Comparison of ENCODE assay signal across 11 cellular contexts in genomic region chr7:27143950-27144798, GRCh38. TPM values are rescaled to one million over a fixed set of nuclear protein-coding genes. Genes with fewer than 3 reads are reported as not detected.
DNase-seq lines count a peak whose midpoint lies in the region; FAIRE-seq and TF ChIP-seq lines count a peak whose summit lies in the region.
"Had no signal": no experiment of that assay in that cellular context is flagged by ENCODE, and none has a peak within 500 bp of the region (broad histone marks: within the 10 kb centered on the region; RNA-seq: fewer than 3 reads in every experiment).

No MANE protein-coding gene starts in this region.

- H3K4me2 ChIP-seq in smooth muscle cell: peak overlapping the region; percentile 90

- H2AFZ ChIP-seq in smooth muscle cell (ENCODE audit: low read depth): no peak overlapping the region

- H3K9ac ChIP-seq in kidney (ENCODE audit: low read length in 2 of 2) (peak overlapping the region in 1 of 2 donors; percentile 97), smooth muscle cell (ENCODE audit: low read depth) (no peak overlapping the region)

- intact Hi-C loops in kidney (cut with DNase I): no loop called here

- WGBS in smooth muscle cell (ENCODE audit: low lambda C conversion rate): 39% methylated on average over 40 of the region's 40 CpGs

- in situ Hi-C loops in GM13976 (cut with MboI; ENCODE audit: low sequenced_read_pairs, unreplicated experiment): no loop called here

- peaks cover 9 to 14% of the 10 kb centered on the region in 2 donors for H3K4me1 ChIP-seq in kidney (ENCODE audit: control insufficient read depth in 1 of 2, insufficient read depth in 1 of 2, low read depth in 1 of 2, low read length in 2 of 2)
- peaks cover 7% of the 10 kb centered on the region for H3K4me1 ChIP-seq in smooth muscle cell (ENCODE audit: low read depth)

- DNase-seq in GM13976 (ENCODE audit: low spot score) (peak; percentile 16), kidney (peak; percentile 48), smooth muscle cell (lab: John Stamatoyannopoulos, UW; ENCODE audit: unreplicated experiment) (no peak), NCI-H2171 (lab: John Stamatoyannopoulos, UW) (no peak), C1 segment of cervical spinal cord (lab: John Stamatoyannopoulos, UW) (no peak), NCI-H526 treated with DMSO at 0.1 percent for 48 hours (lab: John Stamatoyannopoulos, UW) (no peak), pons (ENCODE audit: low spot score) (no peak)

- H4K20me1 ChIP-seq in smooth muscle cell (ENCODE audit: low read depth): no peaks in the 10 kb centered on the region

- H3K4me3 ChIP-seq in WI38 (ENCODE audit: low read depth, low read length): peak overlapping the region; percentile 80
- H3K4me3 ChIP-seq in kidney (ENCODE audit: low read length in 2 of 2): peak overlapping the region; percentile 20 to 83
- peak overlapping the region; percentile 54 for H3K4me3 ChIP-seq in smooth muscle cell

- FAIRE-seq in kidney (lab: Jason Lieb, UNC): no peak
- FAIRE-seq: GM12891 had no signal

- H3K27ac ChIP-seq in kidney (ENCODE audit: low read depth in 2 of 2, low read length in 2 of 2): peak overlapping the region; percentile 97
- no peak overlapping the region for H3K27ac ChIP-seq in smooth muscle cell (ENCODE audit: low read depth)

- TF ChIP-seq CTCF in GM13976 (IDR thresholded peaks at IDR 0.05; ENCODE audit: borderline replicate concordance, control extremely low read depth, extremely low read depth, insufficient read depth, missing control alignments) (no peak), WI38 (IDR thresholded peaks at IDR 0.05; ENCODE audit: low read depth, low read length) (no peak), kidney (IDR thresholded peaks at IDR 0.05; ENCODE audit: borderline replicate concordance, extremely low read depth, insufficient read depth) (no peak), smooth muscle cell (IDR thresholded peaks at IDR 0.05; ENCODE audit: borderline replicate concordance, insufficient read depth, poor library complexity, severe bottlenecking) (no peak)

- peaks cover 100% of the 10 kb centered on the region for H3K27me3 ChIP-seq in smooth muscle cell (ENCODE audit: low read depth)

- H3K9me3 ChIP-seq in kidney (ENCODE audit: control insufficient read depth in 1 of 2, low read length in 2 of 2) (no peaks in the 10 kb centered on the region), smooth muscle cell (replicated peaks; ENCODE audit: low read depth) (no peaks in the 10 kb centered on the region)

- no peaks in the 10 kb centered on the region for H3F3A ChIP-seq in smooth muscle cell (ENCODE audit: low read depth)

- H3K36me3 ChIP-seq in kidney (ENCODE audit: control insufficient read depth in 1 of 2, insufficient read depth in 2 of 2, low read length in 2 of 2) (peaks cover 2 to 7% of the 10 kb centered on the region in 2 donors), smooth muscle cell (ENCODE audit: low read depth) (no peaks in the 10 kb centered on the region)

- no peaks in the 10 kb centered on the region for H3K79me2 ChIP-seq in smooth muscle cell (ENCODE audit: low read depth)

RNA-seq across cellular contexts. Expression of gene HOXA5, which starts 0.7 kb away (rescaled TPM):
- total RNA-seq in kidney (38.0 TPM), smooth muscle cell (0.67 and 2.1 TPM in 2 replicates)
- polyA plus RNA-seq in kidney (ENCODE audit: insufficient read depth, low read depth, low replicate concordance) (19.4 TPM), smooth muscle cell (0.11 and 0.98 TPM in 2 replicates)

RNA-seq across cellular contexts. Expression of gene HOXA6, which starts 3.4 kb away (rescaled TPM):
- total RNA-seq in kidney (22.0 TPM), smooth muscle cell (0.58 TPM in 1 of 2 replicates, not detected in the other)
- polyA plus RNA-seq in kidney (ENCODE audit: insufficient read depth, low read depth, low replicate concordance) (1.1 TPM), smooth muscle cell (0.56 TPM in 1 of 2 replicates, not detected in the other)

RNA-seq across cellular contexts. Expression of gene HOXA3, which starts 8.2 kb away (rescaled TPM):
- 21.2 TPM for total RNA-seq in kidney
- 6.3 TPM for polyA plus RNA-seq in kidney (ENCODE audit: insufficient read depth, low read depth, low replicate concordance)
- 0.13 TPM in 1 of 2 replicates, not detected in the other for total RNA-seq in smooth muscle cell
- 0.31 and 0.83 TPM in 2 replicates for polyA plus RNA-seq in smooth muscle cell
- total RNA-seq: activated T-cell treated with anti-CD3 and anti-CD28 coated beads, Interleukin-2, amount 50 U/mL, for 72 hours; HT1080 had no signal

RNA-seq across cellular contexts. Expression of gene HOXA7, which starts 12.3 kb away (rescaled TPM):
- 31.3 TPM for total RNA-seq in kidney
- polyA plus RNA-seq in kidney (ENCODE audit: insufficient read depth, low read depth, low replicate concordance): 23.8 TPM
- total RNA-seq in smooth muscle cell: 0.72 TPM in 1 of 2 replicates, not detected in the other
- 1.2 and 1.6 TPM in 2 replicates for polyA plus RNA-seq in smooth muscle cell
- total RNA-seq: activated T-cell treated with anti-CD3 and anti-CD28 coated beads, Interleukin-2, amount 50 U/mL, for 72 hours; HT1080 had no signal

RNA-seq across cellular contexts. Expression of gene HOXA4, which starts 13.6 kb away (rescaled TPM):
- total RNA-seq in kidney (11.2 TPM), smooth muscle cell (1.4 TPM in 1 of 2 replicates, not detected in the other)
- polyA plus RNA-seq in kidney (ENCODE audit: insufficient read depth, low read depth, low replicate concordance) (13.0 TPM), smooth muscle cell (0.22 TPM in 1 of 2 replicates, not detected in the other)

Comparison
In these comparisons a context has a peak if more than half of its experiments do, and no peak if none do; other contexts are left out.
1. DNase-seq: peak in GM13976 (single experiment) and kidney (single experiment); none in smooth muscle cell (single experiment), NCI-H2171 (single experiment), C1 segment of cervical spinal cord (0 of 14), NCI-H526 treated with DMSO at 0.1 percent for 48 hours (single experiment) and pons (single experiment).
2. RNA of gene HOXA5, which starts 0.7 kb away (total RNA-seq): 38.0 TPM in kidney (single experiment); 0.67 to 2.1 TPM in smooth muscle cell; every median in the first group is over 10 times any median in the second.
3. RNA of gene HOXA6, which starts 3.4 kb away (total RNA-seq): 22.0 TPM in kidney (single experiment); 0.58 TPM in smooth muscle cell; every median in the first group is over 10 times any median in the second.
4. RNA of gene HOXA3, which starts 8.2 kb away (total RNA-seq): 21.2 TPM in kidney (single experiment); 0.13 TPM in smooth muscle cell; every median in the first group is over 10 times any median in the second.
5. Peak in every context shown above with its lines, with median percentiles within 50 percentile points of each other: H3K4me3 ChIP-seq.